1 cellular context compared by ENCODE assay signal in the genomic region with DNA sequence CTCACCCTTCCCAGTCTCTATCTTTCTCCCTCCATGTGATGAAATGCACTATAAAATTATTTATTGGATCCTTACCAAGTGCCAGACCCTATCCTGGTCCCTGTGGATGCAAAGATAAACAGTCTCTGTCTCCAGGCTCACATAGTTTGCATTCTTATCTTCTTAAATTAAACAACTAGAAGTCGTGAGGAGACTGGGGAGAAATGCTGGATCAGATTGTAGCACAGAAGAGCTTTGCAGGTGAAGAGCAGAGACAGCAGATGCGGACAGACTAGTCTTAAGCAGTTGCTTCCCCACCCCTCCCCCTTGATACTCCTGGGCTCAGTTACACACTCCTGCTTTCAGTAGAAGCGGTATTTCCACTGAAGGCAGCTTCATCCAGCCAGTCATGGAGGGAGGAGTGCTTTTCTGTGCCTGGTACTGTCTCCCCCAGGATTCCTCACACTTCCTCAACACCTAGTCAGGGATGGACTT.
TF ChIP-seq lines count a peak whose summit lies in the region.

No MANE protein-coding gene starts in this region.

TF ChIP-seq in HCT116, 20 proteins besides CTCF, POLR2A, EP300 and RAD21 (continued from another document):
- no peak for TF ChIP-seq SRF (IDR thresholded peaks at IDR 0.05; ENCODE audit: low read depth)
- TF ChIP-seq FOSL1 (IDR thresholded peaks at IDR 0.05; ENCODE audit: low read depth) = no peak
TF ChIP-seq in HCT116: peak in this region for 0.
